ENCODE assay signal across 30 cellular contexts in genomic region chr4:37607018-37607417, GRCh38.
"Had no signal": no experiment of that assay in that cellular context is flagged by ENCODE, and none has a peak within 500 bp of the region (broad histone marks: within the 10 kb centered on the region; RNA-seq: fewer than 3 reads in every experiment).

No MANE protein-coding gene starts in this region.

- DNase-seq: activated CD4-positive, alpha-beta memory T cell treated with anti-CD3 and anti-CD28 coated beads for 36 hours; activated CD4-positive, alpha-beta T cell treated with anti-CD3 and anti-CD28 coated beads for 36 hours; activated CD4-positive, alpha-beta T cell treated with anti-CD3 and anti-CD28 coated beads, Interleukin-2, amount 10 ng/mL, durations not matched to agents 24 days and 14 days; activated CD4-positive, CD25-positive, alpha-beta regulatory T cell; activated CD4-positive, CD25-positive, alpha-beta regulatory T cell treated with anti-CD3 and anti-CD28 coated beads, Interleukin-2, amount 50 U/mL, for 72 hours; activated CD8-positive, alpha-beta T cell treated with anti-CD3 and anti-CD28 coated beads, Interleukin-2, amount 10 ng/mL, durations not matched to agents 7 days and 5 days; activated effector memory CD4-positive, alpha-beta T cell treated with Interleukin-2 at 50 U/mL for 16 hours; activated gamma-delta T cell treated with Interleukin-2 at 50 U/mL for 16 hours; activated naive CD4-positive, alpha-beta T cell treated with anti-CD3 and anti-CD28 coated beads, Interleukin-2, amount 50 U/mL, for 16 hours; activated naive CD4-positive, alpha-beta T cell treated with Interleukin-2 at 50 U/mL for 16 hours; activated T-cell treated with anti-CD3 and anti-CD28 coated beads, Interleukin-2, amount 50 U/mL, for 4 hours; amniotic stem cell; anterior cingulate cortex; brain microvascular endothelial cell; dorsolateral prefrontal cortex; effector memory CD4-positive, alpha-beta T cell; endodermal cell; foreskin fibroblast; head of caudate nucleus; T-cell; T1000; WERI-Rb-1 had no signal

- H3K27me3 Mint-ChIP-seq: activated CD4-positive, alpha-beta memory T cell treated with anti-CD3 and anti-CD28 coated beads for 36 hours; activated CD4-positive, alpha-beta T cell treated with anti-CD3 and anti-CD28 coated beads for 36 hours; activated CD4-positive, alpha-beta T cell treated with anti-CD3 and anti-CD28 coated beads, Interleukin-2, amount 10 ng/mL, durations not matched to agents 24 days and 14 days; activated naive CD8-positive, alpha-beta T cell; activated T-helper 17 cell treated with anti-CD3 and anti-CD28 coated beads, Interleukin-2, amount 50 U/mL, for 72 hours; central memory CD8-positive, alpha-beta T cell; dendritic cell treated with granulocyte-macrophage colony-stimulating factor and Interleukin-4, amounts not matched to agents 40 ng/mL and 50 ng/mL, for 4 days; T-cell had no signal

- H3K4me3 Mint-ChIP-seq: activated CD4-positive, alpha-beta memory T cell treated with anti-CD3 and anti-CD28 coated beads for 36 hours; activated CD4-positive, alpha-beta T cell treated with anti-CD3 and anti-CD28 coated beads for 36 hours; activated CD4-positive, alpha-beta T cell treated with anti-CD3 and anti-CD28 coated beads, Interleukin-2, amount 10 ng/mL, durations not matched to agents 24 days and 14 days; activated CD8-positive, alpha-beta T cell treated with anti-CD3 and anti-CD28 coated beads, Interleukin-2, amount 10 ng/mL, durations not matched to agents 7 days and 5 days; activated naive CD8-positive, alpha-beta T cell; activated T-cell treated with anti-CD3 and anti-CD28 coated beads, Interleukin-2, amount 50 U/mL, for 4 hours; activated T-helper 17 cell treated with anti-CD3 and anti-CD28 coated beads, Interleukin-2, amount 50 U/mL, for 72 hours; central memory CD8-positive, alpha-beta T cell; dendritic cell treated with granulocyte-macrophage colony-stimulating factor and Interleukin-4, amounts not matched to agents 40 ng/mL and 50 ng/mL, for 4 days; endodermal cell; T-cell; T-helper 1 cell treated with Interleukin-12 subunit alpha and Interleukin-12 subunit beta and Interleukin-4 antibody, amounts not matched to agents 30 μg/mL and 1 μg/mL, for 36 hours; T-helper 2 cell treated with Interferon-gamma antibody and Interleukin-4, amounts not matched to agents 5 μg/mL and 100 μg/mL, for 36 hours had no signal

- H3K4me3 ChIP-seq: coronary artery, dorsolateral prefrontal cortex had no signal

- H3K27me3 ChIP-seq: brain microvascular endothelial cell, dorsolateral prefrontal cortex had no signal

- H3K36me3 ChIP-seq: brain microvascular endothelial cell, WERI-Rb-1 had no signal

- ATAC-seq: activated CD4-positive, alpha-beta T cell treated with anti-CD3 and anti-CD28 coated beads for 36 hours; activated CD8-positive, alpha-beta T cell treated with anti-CD3 and anti-CD28 coated beads, Interleukin-2, amount 10 ng/mL, durations not matched to agents 7 days and 5 days; activated T-helper 17 cell treated with anti-CD3 and anti-CD28 coated beads, Interleukin-2, amount 50 U/mL, for 72 hours; esophagus mucosa; T-cell had no signal

- H3K9me3 Mint-ChIP-seq: activated CD4-positive, alpha-beta T cell treated with anti-CD3 and anti-CD28 coated beads, Interleukin-2, amount 10 ng/mL, durations not matched to agents 24 days and 14 days; activated T-helper 17 cell treated with anti-CD3 and anti-CD28 coated beads, Interleukin-2, amount 50 U/mL, for 72 hours; central memory CD8-positive, alpha-beta T cell; T-helper 1 cell treated with Interleukin-12 subunit alpha and Interleukin-12 subunit beta and Interleukin-4 antibody, amounts not matched to agents 30 μg/mL and 1 μg/mL, for 36 hours had no signal

- H3K27ac Mint-ChIP-seq: activated CD4-positive, alpha-beta memory T cell treated with anti-CD3 and anti-CD28 coated beads for 36 hours; activated CD4-positive, alpha-beta T cell treated with anti-CD3 and anti-CD28 coated beads for 36 hours; activated CD4-positive, alpha-beta T cell treated with anti-CD3 and anti-CD28 coated beads, Interleukin-2, amount 10 ng/mL, durations not matched to agents 24 days and 14 days; activated CD8-positive, alpha-beta T cell treated with anti-CD3 and anti-CD28 coated beads, Interleukin-2, amount 10 ng/mL, durations not matched to agents 7 days and 5 days; activated naive CD8-positive, alpha-beta T cell; activated T-helper 17 cell treated with anti-CD3 and anti-CD28 coated beads, Interleukin-2, amount 50 U/mL, for 72 hours; dendritic cell treated with granulocyte-macrophage colony-stimulating factor and Interleukin-4, amounts not matched to agents 40 ng/mL and 50 ng/mL, for 4 days; endodermal cell; T-helper 1 cell treated with Interleukin-12 subunit alpha and Interleukin-12 subunit beta and Interleukin-4 antibody, amounts not matched to agents 30 μg/mL and 1 μg/mL, for 36 hours; T-helper 2 cell treated with Interferon-gamma antibody and Interleukin-4, amounts not matched to agents 5 μg/mL and 100 μg/mL, for 36 hours had no signal
